15 cellular contexts compared by ENCODE assay signal in genomic region chr7:51256916-51257315, GRCh38. TPM values are rescaled to one million over a fixed set of nuclear protein-coding genes. Genes with fewer than 3 reads are reported as not detected.
"Had no signal": no experiment of that assay in that cellular context is flagged by ENCODE, and none has a peak within 500 bp of the region (broad histone marks: within the 10 kb centered on the region; RNA-seq: fewer than 3 reads in every experiment).

No MANE protein-coding gene starts in this region.

- H3K27ac Mint-ChIP-seq: naive thymus-derived CD4-positive, alpha-beta T cell had no signal

- DNase-seq: effector CD8-positive, alpha-beta T cell; heart right ventricle; mesendoderm; naive thymus-derived CD4-positive, alpha-beta T cell; nephron progenitor cell; sigmoid colon; stimulated activated CD4-positive, alpha-beta T cell treated with anti-CD3 and anti-CD28 coated beads, Interleukin-12 subunit alpha, Interleukin-12 subunit beta, amount 100 ng/mL, for 4 hours; stimulated activated naive CD4-positive, alpha-beta T cell; tibial artery had no signal

- H3K36me3 Mint-ChIP-seq: naive thymus-derived CD4-positive, alpha-beta T cell had no signal

- ATAC-seq: esophagus mucosa; naive thymus-derived CD4-positive, alpha-beta T cell had no signal

- H3K9me3 Mint-ChIP-seq: naive thymus-derived CD4-positive, alpha-beta T cell; nephron progenitor cell had no signal

- H3K27ac ChIP-seq: coronary artery, sigmoid colon, skin epidermis, tibial artery had no signal

- H3K4me3 Mint-ChIP-seq: naive thymus-derived CD4-positive, alpha-beta T cell; nephron progenitor cell had no signal

- H3K27me3 ChIP-seq: heart right ventricle, right atrium auricular region, sigmoid colon, suprapubic skin had no signal

- H3K4me3 ChIP-seq: coronary artery, heart right ventricle, right atrium auricular region, sigmoid colon, skin epidermis, suprapubic skin, tibial artery had no signal

RNA-seq across cellular contexts. Expression of gene COBL, which starts 59.7 kb away (rescaled TPM):
- total RNA-seq: lung microvascular endothelial cell had no signal
